ENCODE assay signal across 19 cellular contexts in the genomic region with DNA sequence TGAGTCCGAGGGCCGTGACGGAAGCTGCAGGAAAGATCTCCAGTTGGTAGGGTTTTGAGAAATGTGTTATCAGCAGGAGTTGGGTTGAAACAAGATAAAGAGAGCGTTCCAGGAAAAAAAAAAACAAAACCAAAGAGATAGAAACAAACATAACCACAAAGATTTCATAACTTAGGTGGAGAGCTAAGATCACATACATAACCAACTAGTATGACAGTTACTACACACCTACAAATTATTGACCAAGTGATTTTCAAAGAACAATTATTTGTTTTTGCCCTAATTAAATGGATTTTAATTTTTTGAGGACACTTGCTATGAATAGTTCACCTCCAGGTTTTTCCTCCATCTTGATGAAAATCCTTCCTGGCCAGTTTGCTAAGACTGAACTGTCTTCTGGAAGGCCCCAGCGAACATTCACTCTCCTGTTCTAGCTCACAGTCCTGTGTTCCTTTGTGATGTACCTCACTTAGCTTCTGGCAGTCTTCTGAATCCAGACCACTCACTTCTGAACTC.
DNase-seq lines count a peak whose midpoint lies in the region; ATAC-seq and TF ChIP-seq lines count a peak whose summit lies in the region.
"Had no signal": no experiment of that assay in that cellular context is flagged by ENCODE, and none has a peak within 500 bp of the region (broad histone marks: within the 10 kb centered on the region; RNA-seq: fewer than 3 reads in every experiment).

No MANE protein-coding gene starts in this region.

- peaks cover 42% of the 10 kb centered on the region for H3K4me1 Mint-ChIP-seq in activated naive CD8-positive, alpha-beta T cell treated with anti-CD3 and anti-CD28 coated beads for 36 hours
- H3K4me1 Mint-ChIP-seq in mesothelial cell of epicardium (peaks cover 8% of the 10 kb centered on the region), immature natural killer cell (peaks cover 11 to 12% of the 10 kb centered on the region in 2 donors), GM23338 (peaks cover 14% of the 10 kb centered on the region)

- peaks cover 7% of the 10 kb centered on the region; the same call in 1 of the 2 replicates for H3K4me1 ChIP-seq in GM23338 (ENCODE audit: insufficient read depth)
- H3K4me1 ChIP-seq: esophagus muscularis mucosa, psoas muscle had no signal

- TF ChIP-seq CTCF in mesothelial cell of epicardium (IDR thresholded peaks at IDR 0.05; ENCODE audit: unreplicated experiment) (no peak), GM23338 (conservative IDR thresholded peaks at IDR 0.05; ENCODE audit: low read depth in 2 of 2) (no peak)

- no peak overlapping the region for H3K27ac ChIP-seq in GM23338 (ENCODE audit: low read depth)
- H3K27ac ChIP-seq: brain microvascular endothelial cell, esophagus muscularis mucosa, psoas muscle, tibial nerve had no signal

- no peaks in the 10 kb centered on the region for H3K27me3 ChIP-seq in GM23338 (ENCODE audit: insufficient read depth)
- H3K27me3 ChIP-seq: brain microvascular endothelial cell, esophagus muscularis mucosa, spleen, tibial nerve had no signal

- H3K79me2 ChIP-seq in GM23338 (replicated peaks; ENCODE audit: insufficient read depth) = peaks cover 13% of the 10 kb centered on the region

- H2AFZ ChIP-seq in GM23338 = no peak overlapping the region

- peak overlapping the region; percentile 53 for H3K4me3 Mint-ChIP-seq in activated naive CD8-positive, alpha-beta T cell treated with anti-CD3 and anti-CD28 coated beads for 36 hours
- H3K4me3 Mint-ChIP-seq in mesothelial cell of epicardium (no peak overlapping the region), immature natural killer cell (no peak overlapping the region), GM23338 (no peak overlapping the region)
- H3K4me3 Mint-ChIP-seq: natural killer cell had no signal

- DNase-seq in CMK (ENCODE audit: low read depth) = peak; percentile 34
- peak; percentile 90 for DNase-seq in OCI-M1 (lab: John Stamatoyannopoulos, UW)
- no peak for DNase-seq in activated naive CD8-positive, alpha-beta T cell treated with anti-CD3 and anti-CD28 coated beads for 36 hours
- DNase-seq in mesothelial cell of epicardium (ENCODE audit: low spot score in 2 of 2, unreplicated experiment in 2 of 2) = no peak
- DNase-seq in immature natural killer cell = no peak
- no peak for DNase-seq in NCI-H524 (lab: John Stamatoyannopoulos, UW)
- DNase-seq in GM23338 (ENCODE audit: low spot score) = no peak
- DNase-seq: activated CD4-positive, alpha-beta T cell treated with anti-CD3 and anti-CD28 coated beads, Interleukin-2, amount 50 U/mL, for 1 hour; brain microvascular endothelial cell; head of caudate nucleus; islet precursor cell; natural killer cell; NCI-H187 treated with DMSO at 0.1 percent for 48 hours; NCI-H510A treated with DMSO at 0.1 percent for 48 hours; psoas muscle; spleen had no signal

- peak overlapping the region; percentile 79 for H3K27ac Mint-ChIP-seq in activated naive CD8-positive, alpha-beta T cell treated with anti-CD3 and anti-CD28 coated beads for 36 hours
- peak overlapping the region; percentile 20 for H3K27ac Mint-ChIP-seq in mesothelial cell of epicardium
- H3K27ac Mint-ChIP-seq in immature natural killer cell = no peak overlapping the region
- H3K27ac Mint-ChIP-seq in GM23338 = no peak overlapping the region

- ATAC-seq in GM23338 = no peak
- ATAC-seq: psoas muscle had no signal

- no peaks in the 10 kb centered on the region for H4K20me1 ChIP-seq in GM23338 (replicated peaks; ENCODE audit: insufficient read depth)

- no peaks in the 10 kb centered on the region for H3F3A ChIP-seq in GM23338 (replicated peaks; ENCODE audit: low read depth)

- H3K9me2 ChIP-seq in GM23338 (ENCODE audit: insufficient read depth) = no peaks in the 10 kb centered on the region

- no peak overlapping the region for H3K4me3 ChIP-seq in GM23338
- H3K4me3 ChIP-seq: esophagus muscularis mucosa, psoas muscle, spleen, tibial nerve had no signal

- no peak overlapping the region for H3K4me2 ChIP-seq in GM23338

- peaks cover 72% of the 10 kb centered on the region for H3K36me3 Mint-ChIP-seq in activated naive CD8-positive, alpha-beta T cell treated with anti-CD3 and anti-CD28 coated beads for 36 hours
- peaks cover 21% of the 10 kb centered on the region for H3K36me3 Mint-ChIP-seq in mesothelial cell of epicardium
- peaks cover 9 to 17% (median 13%) of the 10 kb centered on the region in 3 donors for H3K36me3 Mint-ChIP-seq in immature natural killer cell
- H3K36me3 Mint-ChIP-seq in GM23338 (ENCODE audit: low read depth) = peaks cover 18% of the 10 kb centered on the region

- peaks cover 5% of the 10 kb centered on the region for H3K9me3 Mint-ChIP-seq in activated naive CD8-positive, alpha-beta T cell treated with anti-CD3 and anti-CD28 coated beads for 36 hours
- H3K9me3 Mint-ChIP-seq in mesothelial cell of epicardium (no peaks in the 10 kb centered on the region), immature natural killer cell (no peaks in the 10 kb centered on the region), GM23338 (no peaks in the 10 kb centered on the region)
- H3K9me3 Mint-ChIP-seq: IgD-negative memory B cell, natural killer cell had no signal

- H3K36me3 ChIP-seq in GM23338 (ENCODE audit: insufficient read depth) = peaks cover 10% of the 10 kb centered on the region; the same call in 1 of the 2 replicates

- H3K27me3 Mint-ChIP-seq in activated naive CD8-positive, alpha-beta T cell treated with anti-CD3 and anti-CD28 coated beads for 36 hours = no peaks in the 10 kb centered on the region
- H3K27me3 Mint-ChIP-seq in mesothelial cell of epicardium (ENCODE audit: low read depth) = no peaks in the 10 kb centered on the region
- peaks cover 0 to 8% (median 2%) of the 10 kb centered on the region in 3 donors for H3K27me3 Mint-ChIP-seq in immature natural killer cell (ENCODE audit: low read depth in 3 of 3)
- H3K27me3 Mint-ChIP-seq in GM23338 (ENCODE audit: insufficient read depth, low read depth, poor library complexity) = peaks cover 4% of the 10 kb centered on the region
- H3K27me3 Mint-ChIP-seq: IgD-negative memory B cell had no signal

TF ChIP-seq in GM23338, 12 proteins besides CTCF, POLR2A, EP300 and RAD21:
- TF ChIP-seq POLR2AphosphoS5 (IDR thresholded peaks at IDR 0.05; ENCODE audit: low read depth) (no peak), ETS1 (IDR thresholded peaks at IDR 0.05) (no peak), EZH2 (IDR thresholded peaks at IDR 0.05; ENCODE audit: low read depth, unreplicated experiment) (no peak), ZNF114 (CRISPR knock-in tag; IDR thresholded peaks at IDR 0.05) (no peak), NANOG (IDR thresholded peaks at IDR 0.05; ENCODE audit: borderline replicate concordance) (no peak), CREB1 (CRISPR knock-in tag; IDR thresholded peaks at IDR 0.05; ENCODE audit: low read depth) (no peak), ZNF331 (CRISPR knock-in tag; IDR thresholded peaks at IDR 0.05; ENCODE audit: low read depth) (no peak)
- TF ChIP-seq, protein P1, sequence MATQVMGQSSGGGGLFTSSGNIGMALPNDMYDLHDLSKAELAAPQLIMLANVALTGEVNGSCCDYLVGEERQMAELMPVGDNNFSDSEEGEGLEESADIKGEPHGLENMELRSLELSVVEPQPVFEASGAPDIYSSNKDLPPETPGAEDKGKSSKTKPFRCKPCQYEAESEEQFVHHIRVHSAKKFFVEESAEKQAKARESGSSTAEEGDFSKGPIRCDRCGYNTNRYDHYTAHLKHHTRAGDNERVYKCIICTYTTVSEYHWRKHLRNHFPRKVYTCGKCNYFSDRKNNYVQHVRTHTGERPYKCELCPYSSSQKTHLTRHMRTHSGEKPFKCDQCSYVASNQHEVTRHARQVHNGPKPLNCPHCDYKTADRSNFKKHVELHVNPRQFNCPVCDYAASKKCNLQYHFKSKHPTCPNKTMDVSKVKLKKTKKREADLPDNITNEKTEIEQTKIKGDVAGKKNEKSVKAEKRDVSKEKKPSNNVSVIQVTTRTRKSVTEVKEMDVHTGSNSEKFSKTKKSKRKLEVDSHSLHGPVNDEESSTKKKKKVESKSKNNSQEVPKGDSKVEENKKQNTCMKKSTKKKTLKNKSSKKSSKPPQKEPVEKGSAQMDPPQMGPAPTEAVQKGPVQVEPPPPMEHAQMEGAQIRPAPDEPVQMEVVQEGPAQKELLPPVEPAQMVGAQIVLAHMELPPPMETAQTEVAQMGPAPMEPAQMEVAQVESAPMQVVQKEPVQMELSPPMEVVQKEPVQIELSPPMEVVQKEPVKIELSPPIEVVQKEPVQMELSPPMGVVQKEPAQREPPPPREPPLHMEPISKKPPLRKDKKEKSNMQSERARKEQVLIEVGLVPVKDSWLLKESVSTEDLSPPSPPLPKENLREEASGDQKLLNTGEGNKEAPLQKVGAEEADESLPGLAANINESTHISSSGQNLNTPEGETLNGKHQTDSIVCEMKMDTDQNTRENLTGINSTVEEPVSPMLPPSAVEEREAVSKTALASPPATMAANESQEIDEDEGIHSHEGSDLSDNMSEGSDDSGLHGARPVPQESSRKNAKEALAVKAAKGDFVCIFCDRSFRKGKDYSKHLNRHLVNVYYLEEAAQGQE (IDR thresholded peaks at IDR 0.05; ENCODE audit: unreplicated experiment) = no peak

Comparison
In these comparisons a context has a peak if more than half of its experiments do, and no peak if none do; other contexts are left out.
1. DNase-seq: peak in CMK (single experiment) and OCI-M1 (single experiment); none in activated naive CD8-positive, alpha-beta T cell treated with anti-CD3 and anti-CD28 coated beads for 36 hours (single experiment), mesothelial cell of epicardium (0 of 2), immature natural killer cell (0 of 3), NCI-H524 (0 of 2) and GM23338 (single experiment).
2. H3K27ac Mint-ChIP-seq: peak in activated naive CD8-positive, alpha-beta T cell treated with anti-CD3 and anti-CD28 coated beads for 36 hours (single experiment) and mesothelial cell of epicardium (single experiment); none in immature natural killer cell (0 of 6) and GM23338 (single experiment).